ENCODE assay signal across 1 cellular context in genomic region chr10:132652936-132653590, GRCh38.
TF ChIP-seq lines count a peak whose summit lies in the region.

No MANE protein-coding gene starts in this region.

TF ChIP-seq in WTC11, 78 proteins besides CTCF, POLR2A, EP300 and RAD21 (continued from another document):
- TF ChIP-seq CDX4 (CRISPR knock-in tag; IDR thresholded peaks at IDR 0.05; ENCODE audit: borderline replicate concordance) (no peak), PREB (CRISPR knock-in tag; IDR thresholded peaks at IDR 0.05; ENCODE audit: borderline replicate concordance) (no peak), HMGA2 (CRISPR knock-in tag; IDR thresholded peaks at IDR 0.05) (no peak), TP53 (CRISPR knock-in tag; IDR thresholded peaks at IDR 0.05) (no peak), OVOL2 (CRISPR knock-in tag; IDR thresholded peaks at IDR 0.05; ENCODE audit: borderline replicate concordance) (no peak), ZNF121 (CRISPR knock-in tag; IDR thresholded peaks at IDR 0.05) (no peak), KAT7 (CRISPR knock-in tag; IDR thresholded peaks at IDR 0.05; ENCODE audit: borderline replicate concordance) (no peak), TCF7 (CRISPR knock-in tag; IDR thresholded peaks at IDR 0.05; ENCODE audit: low read depth) (no peak), AFF4 (CRISPR knock-in tag; IDR thresholded peaks at IDR 0.05; ENCODE audit: borderline replicate concordance) (no peak)
- TF ChIP-seq, protein P1, sequence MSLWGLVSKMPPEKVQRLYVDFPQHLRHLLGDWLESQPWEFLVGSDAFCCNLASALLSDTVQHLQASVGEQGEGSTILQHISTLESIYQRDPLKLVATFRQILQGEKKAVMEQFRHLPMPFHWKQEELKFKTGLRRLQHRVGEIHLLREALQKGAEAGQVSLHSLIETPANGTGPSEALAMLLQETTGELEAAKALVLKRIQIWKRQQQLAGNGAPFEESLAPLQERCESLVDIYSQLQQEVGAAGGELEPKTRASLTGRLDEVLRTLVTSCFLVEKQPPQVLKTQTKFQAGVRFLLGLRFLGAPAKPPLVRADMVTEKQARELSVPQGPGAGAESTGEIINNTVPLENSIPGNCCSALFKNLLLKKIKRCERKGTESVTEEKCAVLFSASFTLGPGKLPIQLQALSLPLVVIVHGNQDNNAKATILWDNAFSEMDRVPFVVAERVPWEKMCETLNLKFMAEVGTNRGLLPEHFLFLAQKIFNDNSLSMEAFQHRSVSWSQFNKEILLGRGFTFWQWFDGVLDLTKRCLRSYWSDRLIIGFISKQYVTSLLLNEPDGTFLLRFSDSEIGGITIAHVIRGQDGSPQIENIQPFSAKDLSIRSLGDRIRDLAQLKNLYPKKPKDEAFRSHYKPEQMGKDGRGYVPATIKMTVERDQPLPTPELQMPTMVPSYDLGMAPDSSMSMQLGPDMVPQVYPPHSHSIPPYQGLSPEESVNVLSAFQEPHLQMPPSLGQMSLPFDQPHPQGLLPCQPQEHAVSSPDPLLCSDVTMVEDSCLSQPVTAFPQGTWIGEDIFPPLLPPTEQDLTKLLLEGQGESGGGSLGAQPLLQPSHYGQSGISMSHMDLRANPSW (CRISPR knock-in tag; conservative IDR thresholded peaks at IDR 0.05; ENCODE audit: low read depth): no peak
- TF ChIP-seq, protein P2, sequence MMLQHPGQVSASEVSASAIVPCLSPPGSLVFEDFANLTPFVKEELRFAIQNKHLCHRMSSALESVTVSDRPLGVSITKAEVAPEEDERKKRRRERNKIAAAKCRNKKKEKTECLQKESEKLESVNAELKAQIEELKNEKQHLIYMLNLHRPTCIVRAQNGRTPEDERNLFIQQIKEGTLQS (CRISPR knock-in tag; conservative IDR thresholded peaks at IDR 0.05): no peak
- TF ChIP-seq, protein P3, sequence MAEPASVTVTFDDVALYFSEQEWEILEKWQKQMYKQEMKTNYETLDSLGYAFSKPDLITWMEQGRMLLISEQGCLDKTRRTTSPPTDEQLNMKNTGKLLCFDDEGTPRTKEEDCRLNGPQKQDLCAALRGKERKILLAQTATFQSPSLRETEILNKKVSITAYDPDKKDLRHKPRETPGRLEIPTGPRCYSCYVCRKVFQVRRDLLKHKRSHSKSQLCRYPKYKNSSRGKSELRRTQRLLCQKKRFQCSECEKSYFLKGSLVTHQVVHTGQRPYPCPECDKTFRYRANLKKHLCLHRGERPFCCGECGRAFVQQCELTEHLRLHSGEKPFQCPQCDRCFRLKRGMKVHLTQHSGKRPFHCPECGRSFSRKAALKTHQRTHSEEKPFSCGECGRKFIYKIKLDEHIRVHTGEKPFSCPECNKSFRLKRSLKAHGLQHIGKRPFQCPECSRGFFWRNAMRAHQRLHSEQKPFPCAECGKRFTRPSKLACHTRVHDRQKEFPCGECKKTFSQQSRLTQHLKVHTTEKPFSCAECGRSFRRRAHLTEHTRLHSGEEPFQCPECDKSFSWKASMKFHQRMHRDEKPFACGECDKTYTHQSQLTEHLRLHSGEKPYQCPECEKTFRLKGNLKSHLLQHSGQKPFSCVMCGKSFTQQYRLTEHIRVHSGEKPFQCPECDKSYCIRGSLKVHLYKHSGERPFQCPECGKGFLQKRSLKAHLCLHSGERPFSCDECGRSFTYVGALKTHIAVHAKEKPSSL (CRISPR knock-in tag; conservative IDR thresholded peaks at IDR 0.05): no peak
- TF ChIP-seq, protein P4, sequence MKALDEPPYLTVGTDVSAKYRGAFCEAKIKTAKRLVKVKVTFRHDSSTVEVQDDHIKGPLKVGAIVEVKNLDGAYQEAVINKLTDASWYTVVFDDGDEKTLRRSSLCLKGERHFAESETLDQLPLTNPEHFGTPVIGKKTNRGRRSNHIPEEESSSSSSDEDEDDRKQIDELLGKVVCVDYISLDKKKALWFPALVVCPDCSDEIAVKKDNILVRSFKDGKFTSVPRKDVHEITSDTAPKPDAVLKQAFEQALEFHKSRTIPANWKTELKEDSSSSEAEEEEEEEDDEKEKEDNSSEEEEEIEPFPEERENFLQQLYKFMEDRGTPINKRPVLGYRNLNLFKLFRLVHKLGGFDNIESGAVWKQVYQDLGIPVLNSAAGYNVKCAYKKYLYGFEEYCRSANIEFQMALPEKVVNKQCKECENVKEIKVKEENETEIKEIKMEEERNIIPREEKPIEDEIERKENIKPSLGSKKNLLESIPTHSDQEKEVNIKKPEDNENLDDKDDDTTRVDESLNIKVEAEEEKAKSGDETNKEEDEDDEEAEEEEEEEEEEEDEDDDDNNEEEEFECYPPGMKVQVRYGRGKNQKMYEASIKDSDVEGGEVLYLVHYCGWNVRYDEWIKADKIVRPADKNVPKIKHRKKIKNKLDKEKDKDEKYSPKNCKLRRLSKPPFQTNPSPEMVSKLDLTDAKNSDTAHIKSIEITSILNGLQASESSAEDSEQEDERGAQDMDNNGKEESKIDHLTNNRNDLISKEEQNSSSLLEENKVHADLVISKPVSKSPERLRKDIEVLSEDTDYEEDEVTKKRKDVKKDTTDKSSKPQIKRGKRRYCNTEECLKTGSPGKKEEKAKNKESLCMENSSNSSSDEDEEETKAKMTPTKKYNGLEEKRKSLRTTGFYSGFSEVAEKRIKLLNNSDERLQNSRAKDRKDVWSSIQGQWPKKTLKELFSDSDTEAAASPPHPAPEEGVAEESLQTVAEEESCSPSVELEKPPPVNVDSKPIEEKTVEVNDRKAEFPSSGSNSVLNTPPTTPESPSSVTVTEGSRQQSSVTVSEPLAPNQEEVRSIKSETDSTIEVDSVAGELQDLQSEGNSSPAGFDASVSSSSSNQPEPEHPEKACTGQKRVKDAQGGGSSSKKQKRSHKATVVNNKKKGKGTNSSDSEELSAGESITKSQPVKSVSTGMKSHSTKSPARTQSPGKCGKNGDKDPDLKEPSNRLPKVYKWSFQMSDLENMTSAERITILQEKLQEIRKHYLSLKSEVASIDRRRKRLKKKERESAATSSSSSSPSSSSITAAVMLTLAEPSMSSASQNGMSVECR (CRISPR knock-in tag; IDR thresholded peaks at IDR 0.05; ENCODE audit: borderline replicate concordance): no peak
